8 cellular contexts compared by ENCODE assay signal in genomic region chr19:4061178-4061682, GRCh38. TPM values are rescaled to one million over a fixed set of nuclear protein-coding genes. Genes with fewer than 3 reads are reported as not detected.
DNase-seq lines count a peak whose midpoint lies in the region; ATAC-seq and TF ChIP-seq lines count a peak whose summit lies in the region.

No MANE protein-coding gene starts in this region.

- no peak for TF ChIP-seq RAD21 in IMR-90 (IDR thresholded peaks at IDR 0.05; ENCODE audit: low read length)

- TF ChIP-seq POLR2A in IMR-90 (IDR thresholded peaks at IDR 0.05; ENCODE audit: low read depth, low read length) (no peak), breast epithelium (IDR thresholded peaks at IDR 0.05) (no peak)

- H3K36me3 ChIP-seq in IMR-90 (ENCODE audit: control insufficient read depth, insufficient read depth, low read length) (peaks cover 25% of the 10 kb centered on the region), breast epithelium (no peaks in the 10 kb centered on the region)

- no peak overlapping the region for H4K8ac ChIP-seq in IMR-90 (ENCODE audit: low read depth in 2 of 2, low read length in 2 of 2)

- no peaks in the 10 kb centered on the region for H3K9me3 ChIP-seq in IMR-90 (ENCODE audit: control insufficient read depth, insufficient read depth, low read length)
- H3K9me3 ChIP-seq in breast epithelium, result no peaks in the 10 kb centered on the region

- H3K4me1 ChIP-seq in IMR-90 (ENCODE audit: control insufficient read depth, insufficient read depth, low read length) (peaks cover 45% of the 10 kb centered on the region), breast epithelium (peaks cover 46 to 49% of the 10 kb centered on the region in 2 donors)

- H3K9me1 ChIP-seq in IMR-90 (ENCODE audit: insufficient read depth, low read length), result no peaks in the 10 kb centered on the region

- H4K20me1 ChIP-seq in IMR-90 (ENCODE audit: insufficient read depth, low read length), result peaks cover 84% of the 10 kb centered on the region

- no peak overlapping the region for H3K14ac ChIP-seq in IMR-90 (replicated peaks; ENCODE audit: low read depth, low read length)

- peak; percentile 77 for DNase-seq in A172 (ENCODE audit: low spot score)
- no peak for DNase-seq in IMR-90
- DNase-seq in breast epithelium (ENCODE audit: low spot score in 2 of 2), result peak; percentile 88 to 89
- DNase-seq in mesenteric fat pad (ENCODE audit: low spot score), result peak; percentile 96
- no peak for DNase-seq in stimulated activated CD4-positive, alpha-beta T cell treated with anti-CD3 and anti-CD28 coated beads, Interleukin-12 subunit alpha, Interleukin-12 subunit beta, amount 100 ng/mL, for 4 hours

- no TSS peak for BruUV-seq in IMR-90 (replicated peaks; lab: Mats Ljungman, UMichigan)

- H3K56ac ChIP-seq in IMR-90 (ENCODE audit: extremely low read depth, insufficient read depth, low read length), result no peak overlapping the region

- peak overlapping the region; percentile 44 for H2AK9ac ChIP-seq in IMR-90 (replicated peaks; ENCODE audit: low read depth, low read length, poor library complexity)

- H3K27me3 ChIP-seq in IMR-90 (ENCODE audit: control insufficient read depth, insufficient read depth, low read length) (no peaks in the 10 kb centered on the region), breast epithelium (no peaks in the 10 kb centered on the region)

- H2AK5ac ChIP-seq in IMR-90 (ENCODE audit: low read depth, low read length), result no peak overlapping the region

- H2AFZ ChIP-seq in IMR-90 (replicated peaks; ENCODE audit: low read length, poor library complexity), result no peak overlapping the region

- no peak overlapping the region for H3K23ac ChIP-seq in IMR-90 (ENCODE audit: low read depth, low read length)

- no peak overlapping the region for H2BK20ac ChIP-seq in IMR-90 (ENCODE audit: low read depth, low read length)

- in situ Hi-C loops in IMR-90 (cut with MboI; ENCODE audit: low sequenced_read_pairs), result no loop called here

- CTCF ChIA-PET in IMR-90 (lab: Yijun Ruan, JAX), result no interaction called here

- H4K91ac ChIP-seq in IMR-90 (ENCODE audit: insufficient read depth, low read depth, low read length), result no peak overlapping the region

- peaks cover 0 to 37% of the 10 kb centered on the region in 2 experiments; a peak in 2 of 4 replicates for H3K79me1 ChIP-seq in IMR-90 (ENCODE audit: low read depth in 1 of 2, low read length in 2 of 2)

- H3K9ac ChIP-seq in IMR-90 (ENCODE audit: low read depth, low read length), result no peak overlapping the region

- intact Hi-C loops in IMR-90 (cut with micrococcal nuclease) (no loop called here), breast epithelium (cut with DNase I; ENCODE audit: low total_unique reads) (loop anchor here (5.0 kb wide), 1 partner anchor 79 kb away; no protein-coding TSS in a partner anchor)

- H3K18ac ChIP-seq in IMR-90 (ENCODE audit: low read depth, low read length), result no peak overlapping the region

- H3K4ac ChIP-seq in IMR-90 (ENCODE audit: low read depth, low read length), result no peak overlapping the region

- H2BK15ac ChIP-seq in IMR-90 (ENCODE audit: low read depth, low read length), result no peak overlapping the region

- dilution Hi-C loops in IMR-90 (cut with HindIII; ENCODE audit: low sequenced_read_pairs, unreplicated experiment), result no loop called here

- WGBS in IMR-90 (ENCODE audit: extremely low coverage in 2 of 2, insufficient read length in 1 of 2), 2 experiments, result 69% methylated on average over 12 of the region's 23 CpGs; no CpG with 5 or more reads in 1 of the 2 experiments

- TF ChIP-seq CTCF in IMR-90 (conservative IDR thresholded peaks at IDR 0.05; ENCODE audit: low read depth, low read length) (no peak), breast epithelium (IDR thresholded peaks at IDR 0.05) (no peak)

- H2BK5ac ChIP-seq in IMR-90 (ENCODE audit: low read depth, low read length, poor library complexity, severe bottlenecking), result no peak overlapping the region

- H3K27ac ChIP-seq in IMR-90 (ENCODE audit: insufficient read depth, low read length) (no peak overlapping the region), breast epithelium (peak overlapping the region; percentile 97 to 100)

- no peak overlapping the region for H3K4me2 ChIP-seq in IMR-90 (ENCODE audit: low read depth, low read length)

- no peak overlapping the region for H2BK120ac ChIP-seq in IMR-90 (ENCODE audit: low read depth, low read length)

- ATAC-seq in IMR-90 (ENCODE audit: low read depth) (no peak), HG02798 (IDR thresholded peaks at IDR 0.05; ENCODE audit: poor library complexity, unreplicated experiment) (no peak), HG03139 (IDR thresholded peaks at IDR 0.05; ENCODE audit: unreplicated experiment) (no peak), HG03039 (IDR thresholded peaks at IDR 0.05; ENCODE audit: unreplicated experiment) (no peak)

- H4K5ac ChIP-seq in IMR-90 (ENCODE audit: low read depth, low read length), result no peak overlapping the region

- POLR2A ChIA-PET in IMR-90 (lab: Charles Lee; ENCODE audit: unreplicated experiment), result no interaction called here

- H3K4me3 ChIP-seq in IMR-90 (ENCODE audit: insufficient read depth, low read depth, low read length) (no peak overlapping the region), breast epithelium (peak overlapping the region; percentile 36 to 98 (median 83))

TF ChIP-seq in IMR-90, 13 proteins besides CTCF, POLR2A, EP300 and RAD21:
- TF ChIP-seq SMC3 (IDR thresholded peaks at IDR 0.05; ENCODE audit: low read depth, low read length), result no peak
- TF ChIP-seq ELK1 (IDR thresholded peaks at IDR 0.05; ENCODE audit: borderline replicate concordance, low read depth, low read length), result no peak
- TF ChIP-seq BHLHE40 (IDR thresholded peaks at IDR 0.05; ENCODE audit: low read depth, low read length), result no peak
- TF ChIP-seq NFE2L2 (IDR thresholded peaks at IDR 0.05; ENCODE audit: low read depth, low read length), result no peak
- no peak for TF ChIP-seq FOS (IDR thresholded peaks at IDR 0.05; ENCODE audit: low read depth, low read length)
- TF ChIP-seq CEBPB (IDR thresholded peaks at IDR 0.05; ENCODE audit: low read depth, low read length), result no peak
- no peak for TF ChIP-seq RFX5 (IDR thresholded peaks at IDR 0.05; ENCODE audit: low read depth, low read length)
- TF ChIP-seq MAFK (IDR thresholded peaks at IDR 0.05; ENCODE audit: low read depth, low read length), result no peak
- no peak for TF ChIP-seq USF2 (IDR thresholded peaks at IDR 0.05; ENCODE audit: low read depth, low read length)
- TF ChIP-seq CHD1 (IDR thresholded peaks at IDR 0.05; ENCODE audit: low read depth, low read length), result no peak
- no peak for TF ChIP-seq MAZ (IDR thresholded peaks at IDR 0.05; ENCODE audit: borderline replicate concordance, low read depth, low read length)
- TF ChIP-seq MXI1 (IDR thresholded peaks at IDR 0.05; ENCODE audit: borderline replicate concordance, low read depth, low read length), result no peak
- TF ChIP-seq RCOR1 (IDR thresholded peaks at IDR 0.05; ENCODE audit: insufficient replicate concordance, low read length), result no peak

RNA-seq across cellular contexts. Expression of gene ZBTB7A, which starts 5.5 kb away (rescaled TPM):
- 15.8 and 16.4 TPM in 2 replicates for total RNA-seq in A172 (2014; rRNA removed; shearing (Covaris generic))
- 3.2 and 4.2 TPM in 2 replicates for total RNA-seq in IMR-90 (2012; rRNA removed)
- polyA plus RNA-seq in IMR-90 (2012; rRNA removed), result 10.3 and 14.7 TPM in 2 replicates
- polyA plus RNA-seq in IMR-90 (2012; cell fraction: cytosol; rRNA removed), result 6.9 and 17.2 TPM in 2 replicates
- 22.8 and 55.1 TPM in 2 replicates for polyA plus RNA-seq in IMR-90 (2012; cell fraction: nucleus; rRNA removed; ENCODE audit: low replicate concordance)
- 10 to 100 TPM; 29.0 to 38.7 (median 29.8) TPM for total RNA-seq in breast epithelium
- 51.2 TPM for total RNA-seq in mesenteric fat pad

RNA-seq across cellular contexts. Expression of gene PIAS4, which starts 53.7 kb away (rescaled TPM):
- 28.7 and 33.9 TPM in 2 replicates for total RNA-seq in A172 (2014; rRNA removed; shearing (Covaris generic))
- total RNA-seq in IMR-90 (2012; rRNA removed) (10.8 and 13.6 TPM in 2 replicates), breast epithelium (10 to 100 TPM in 2 of 3 donors, 1 to 10 TPM in 1; 9.4 to 17.0 (median 15.7) TPM), mesenteric fat pad (17.9 TPM)
- polyA plus RNA-seq in IMR-90 (2012; rRNA removed), result 12.1 and 16.6 TPM in 2 replicates
- polyA plus RNA-seq in IMR-90 (2012; cell fraction: cytosol; rRNA removed), result 11.9 and 21.3 TPM in 2 replicates
- 12.0 and 20.3 TPM in 2 replicates for polyA plus RNA-seq in IMR-90 (2012; cell fraction: nucleus; rRNA removed; ENCODE audit: low replicate concordance)

Comparison
In these comparisons a context has a peak if more than half of its experiments do, and no peak if none do; other contexts are left out.
1. DNase-seq: peak in A172 (single experiment), breast epithelium (2 of 2) and mesenteric fat pad (single experiment); none in IMR-90 (single experiment) and stimulated activated CD4-positive, alpha-beta T cell treated with anti-CD3 and anti-CD28 coated beads, Interleukin-12 subunit alpha, Interleukin-12 subunit beta, amount 100 ng/mL, for 4 hours (single experiment).